In the genomic region with DNA sequence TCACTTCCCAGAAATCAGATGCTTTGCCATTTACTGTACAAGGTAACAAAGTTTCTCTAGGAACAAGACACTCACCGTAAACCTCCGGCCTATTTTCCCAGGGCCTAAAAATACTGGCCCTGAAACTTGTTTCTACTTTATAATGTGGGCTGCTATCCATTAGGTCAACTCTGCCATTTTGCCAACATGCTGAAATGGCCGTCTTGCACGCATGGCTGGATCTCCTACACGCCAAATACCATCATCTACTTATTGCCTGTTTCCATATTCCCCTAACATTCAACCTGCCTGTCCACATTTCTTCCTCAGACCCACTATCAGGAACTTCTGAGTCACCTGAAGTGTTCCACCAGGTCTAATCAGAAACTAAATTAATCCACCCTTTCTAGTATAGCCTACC, we compare ENCODE assay signal across 25 cellular contexts. TPM values are rescaled to one million over a fixed set of nuclear protein-coding genes. Genes with fewer than 3 reads are reported as not detected.
A peak's percentile ranks its signal among the peaks of the same experiment; 100 is the strongest.
DNase-seq lines count a peak whose midpoint lies in the region; ATAC-seq, FAIRE-seq and TF ChIP-seq lines count a peak whose summit lies in the region.
"Had no signal": no experiment of that assay in that cellular context is flagged by ENCODE, and none has a peak within 500 bp of the region (broad histone marks: within the 10 kb centered on the region; RNA-seq: fewer than 3 reads in every experiment).

No MANE protein-coding gene starts in this region.

- no peaks in the 10 kb centered on the region for H3F3A ChIP-seq in GM23338 (replicated peaks; ENCODE audit: low read depth)

- POLR2A ChIA-PET in activated CD4-positive, alpha-beta T cell treated with anti-CD3 and anti-CD28 coated beads for 36 hours (lab: Charles Lee), result no interaction called here
- POLR2A ChIA-PET in activated CD4-positive, alpha-beta T cell treated with anti-CD3 and anti-CD28 coated beads, Interleukin-2, amount 10 ng/mL, durations not matched to agents 7 days and 5 days (lab: Charles Lee), result no interaction called here
- POLR2A ChIA-PET in K562 (lab: Yijun Ruan, JAX), result no interaction called here

- H3K4me3 ChIP-seq in GM23338 (0 out of 2 replicates have a peak overlapping the region, but pooled peaks have one; percentile 9), K562 (no peak overlapping the region)
- H3K4me3 ChIP-seq: dorsolateral prefrontal cortex, gastrocnemius medialis, MG63, tibial artery had no signal

- CTCF ChIA-PET in activated CD4-positive, alpha-beta T cell treated with anti-CD3 and anti-CD28 coated beads for 36 hours (lab: Charles Lee), result no interaction called here
- CTCF ChIA-PET in activated CD4-positive, alpha-beta T cell treated with anti-CD3 and anti-CD28 coated beads, Interleukin-2, amount 10 ng/mL, durations not matched to agents 7 days and 5 days (lab: Charles Lee), result no interaction called here
- CTCF ChIA-PET in K562 (lab: Yijun Ruan, JAX; ENCODE audit: low intra/inter-chr PET ratio), result no interaction called here

- H3K9me3 Mint-ChIP-seq in activated CD4-positive, alpha-beta T cell treated with anti-CD3 and anti-CD28 coated beads for 36 hours (ENCODE audit: low read depth), result no peaks in the 10 kb centered on the region
- no peaks in the 10 kb centered on the region for H3K9me3 Mint-ChIP-seq in activated CD4-positive, alpha-beta T cell treated with anti-CD3 and anti-CD28 coated beads, Interleukin-2, amount 10 ng/mL, durations not matched to agents 7 days and 5 days
- H3K9me3 Mint-ChIP-seq in GM23338 (no peaks in the 10 kb centered on the region), neural crest cell (peaks cover 2% of the 10 kb centered on the region)
- H3K9me3 Mint-ChIP-seq in stimulated activated memory B cell treated with anti-CD40 and anti-IgM and Interleukin-4, amounts not matched to agents 10 μg/mL and 1 μg/mL and 100 μg/mL, for 72 hours, result no peaks in the 10 kb centered on the region

- 0 out of 2 replicates have a peak, but pooled peaks cover 4% of the 10 kb centered on the region for H3K9me3 ChIP-seq in K562 (replicated peaks; ENCODE audit: control insufficient read depth, insufficient read depth, low read depth, low read length)
- H3K9me3 ChIP-seq: gastrocnemius medialis, tibial artery had no signal

- H3K27ac Mint-ChIP-seq in activated CD4-positive, alpha-beta T cell treated with anti-CD3 and anti-CD28 coated beads for 36 hours, result peak overlapping the region; percentile 27
- no peak overlapping the region for H3K27ac Mint-ChIP-seq in activated CD4-positive, alpha-beta T cell treated with anti-CD3 and anti-CD28 coated beads, Interleukin-2, amount 10 ng/mL, durations not matched to agents 7 days and 5 days
- peak overlapping the region; percentile 20; the same call in 1 of the 2 replicates for H3K27ac Mint-ChIP-seq in GM23338
- H3K27ac Mint-ChIP-seq in neural crest cell (ENCODE audit: unreplicated experiment), result no peak overlapping the region
- no peak overlapping the region for H3K27ac Mint-ChIP-seq in stimulated activated memory B cell treated with anti-CD40 and anti-IgM and Interleukin-4, amounts not matched to agents 10 μg/mL and 1 μg/mL and 100 μg/mL, for 72 hours
- H3K27ac Mint-ChIP-seq: B cell, nephron progenitor cell had no signal

- H4K20me1 ChIP-seq in GM23338 (replicated peaks; ENCODE audit: insufficient read depth) (peaks cover 42% of the 10 kb centered on the region), K562 (replicated peaks; ENCODE audit: control insufficient read depth, insufficient read depth, low read length) (no peaks in the 10 kb centered on the region)

- H3K27me3 Mint-ChIP-seq in activated CD4-positive, alpha-beta T cell treated with anti-CD3 and anti-CD28 coated beads for 36 hours, result no peaks in the 10 kb centered on the region
- no peaks in the 10 kb centered on the region for H3K27me3 Mint-ChIP-seq in activated CD4-positive, alpha-beta T cell treated with anti-CD3 and anti-CD28 coated beads, Interleukin-2, amount 10 ng/mL, durations not matched to agents 7 days and 5 days
- H3K27me3 Mint-ChIP-seq in GM23338 (ENCODE audit: insufficient read depth, low read depth, poor library complexity) (peaks cover 10% of the 10 kb centered on the region), neural crest cell (ENCODE audit: low read depth) (no peaks in the 10 kb centered on the region)
- H3K27me3 Mint-ChIP-seq in stimulated activated memory B cell treated with anti-CD40 and anti-IgM and Interleukin-4, amounts not matched to agents 10 μg/mL and 1 μg/mL and 100 μg/mL, for 72 hours, result no peaks in the 10 kb centered on the region
- H3K27me3 Mint-ChIP-seq: B cell had no signal

- no peak for FAIRE-seq in K562 (lab: Jason Lieb, UNC)

- no peak overlapping the region; the same call in 1 of the 2 replicates for H3K4me2 ChIP-seq in GM23338
- peak overlapping the region; percentile 57 for H3K4me2 ChIP-seq in K562 (ENCODE audit: insufficient read depth, low read length)

- H3K36me3 ChIP-seq in GM23338 (ENCODE audit: insufficient read depth) (no peaks in the 10 kb centered on the region; the same call in 1 of the 2 replicates), K562 (ENCODE audit: control insufficient read depth, insufficient read depth, low read length) (peaks cover 66% of the 10 kb centered on the region)

- no peak for DNase-seq in activated CD4-positive, alpha-beta T cell treated with anti-CD3 and anti-CD28 coated beads for 36 hours
- no peak for DNase-seq in activated CD4-positive, alpha-beta T cell treated with anti-CD3 and anti-CD28 coated beads, Interleukin-2, amount 10 ng/mL, durations not matched to agents 7 days and 5 days
- no peak for DNase-seq in GM23338 (ENCODE audit: low spot score)
- no peak for DNase-seq in K562 (ENCODE audit: extremely low read depth in 1 of 4, low spot score in 3 of 4)
- no peak for DNase-seq in neural crest cell (ENCODE audit: low read depth, low spot score)
- no peak for DNase-seq in effector CD8-positive, alpha-beta T cell (lab: John Stamatoyannopoulos, UW)
- DNase-seq: activated effector memory CD4-positive, alpha-beta T cell treated with anti-CD3 and anti-CD28 coated beads, Interleukin-2, amount 50 U/mL, for 16 hours; amygdala; caudate nucleus; dorsolateral prefrontal cortex; gastrocnemius medialis; left cardiac atrium; mesenchymal stem cell; MG63; NCI-H1436 treated with DMSO at 0.1 percent for 48 hours; NCI-H2171; NCI-H526; nephron progenitor cell; tibial artery had no signal

- no peak for TF ChIP-seq POLR2A in K562 (conservative IDR thresholded peaks at IDR 0.05)

- H3K9me1 ChIP-seq in K562 (ENCODE audit: control insufficient read depth, insufficient read depth, low read length), result no peaks in the 10 kb centered on the region

- no peaks in the 10 kb centered on the region for H3K27me3 ChIP-seq in GM23338 (ENCODE audit: insufficient read depth)
- H3K27me3 ChIP-seq in K562 (ENCODE audit: control insufficient read depth in 2 of 2, insufficient read depth in 2 of 2, low read length in 2 of 2), result no peaks in the 10 kb centered on the region
- H3K27me3 ChIP-seq: dorsolateral prefrontal cortex, gastrocnemius medialis, MG63, tibial artery had no signal

- H3K27ac ChIP-seq in GM23338 (ENCODE audit: low read depth) (no peak overlapping the region), K562 (ENCODE audit: extremely low read depth, low read depth, low read length) (peak overlapping the region; percentile 54)
- H3K27ac ChIP-seq: 22Rv1, dorsolateral prefrontal cortex, gastrocnemius medialis, HL-60, tibial artery had no signal

- H3K79me2 ChIP-seq in GM23338 (replicated peaks; ENCODE audit: insufficient read depth) (peaks cover 92% of the 10 kb centered on the region), K562 (ENCODE audit: control insufficient read depth, insufficient read depth, low read length) (peaks cover 96% of the 10 kb centered on the region)

- no peaks in the 10 kb centered on the region for H3K9me2 ChIP-seq in GM23338 (ENCODE audit: insufficient read depth)

- no peak for ATAC-seq in activated CD4-positive, alpha-beta T cell treated with anti-CD3 and anti-CD28 coated beads for 36 hours
- ATAC-seq in GM23338 (no peak), K562 (no peak), HG02678 (IDR thresholded peaks at IDR 0.05; ENCODE audit: unreplicated experiment) (no peak)
- no peak for ATAC-seq in stimulated activated memory B cell treated with anti-CD40 and anti-IgM and Interleukin-4, amounts not matched to agents 10 μg/mL and 1 μg/mL and 100 μg/mL, for 72 hours
- ATAC-seq: gastrocnemius medialis, left cardiac atrium, Right ventricle myocardium inferior had no signal

- no TSS peak for BruUV-seq in K562 (replicated peaks; lab: Mats Ljungman, UMichigan)

- TF ChIP-seq EP300 in K562 (IDR thresholded peaks at IDR 0.05; ENCODE audit: low read length), result no peak; the same call in 1 of the 2 replicates

- in situ Hi-C loops in K562 (cut with MboI), result no loop called here

- TF ChIP-seq RAD21 in K562 (CRISPR knock-in tag; conservative IDR thresholded peaks at IDR 0.05 in 1 of 2, IDR thresholded peaks at IDR 0.05 in 1 of 2), result no peak

- 46% methylated on average over 5 of the region's 5 CpGs for WGBS in K562 (ENCODE audit: insufficient coverage, low coverage, missing lambda C conversion rate)

- H3K4me1 Mint-ChIP-seq in activated CD4-positive, alpha-beta T cell treated with anti-CD3 and anti-CD28 coated beads for 36 hours, result peaks cover 60% of the 10 kb centered on the region
- peaks cover 44% of the 10 kb centered on the region for H3K4me1 Mint-ChIP-seq in activated CD4-positive, alpha-beta T cell treated with anti-CD3 and anti-CD28 coated beads, Interleukin-2, amount 10 ng/mL, durations not matched to agents 7 days and 5 days
- H3K4me1 Mint-ChIP-seq in GM23338 (peaks cover 46% of the 10 kb centered on the region), neural crest cell (peaks cover 47% of the 10 kb centered on the region)
- peaks cover 49% of the 10 kb centered on the region for H3K4me1 Mint-ChIP-seq in stimulated activated memory B cell treated with anti-CD40 and anti-IgM and Interleukin-4, amounts not matched to agents 10 μg/mL and 1 μg/mL and 100 μg/mL, for 72 hours

- peak overlapping the region in 1 of 2 experiments; percentile 21; a peak in 2 of 4 replicates for H3K9ac ChIP-seq in K562 (ENCODE audit: insufficient read depth in 1 of 2, low read depth in 2 of 2, low read length in 2 of 2)

- intact Hi-C loops in activated CD4-positive, alpha-beta T cell treated with anti-CD3 and anti-CD28 coated beads for 36 hours (cut with DNase I, micrococcal nuclease), result loop anchor here (10.0 kb wide), 2 partner anchors 127 to 1213 kb away; partner anchors contain the start of gene ARSB (in 1 of the 2)
- intact Hi-C loops in K562 (cut with micrococcal nuclease), result no loop called here

- H3K4me1 ChIP-seq in GM23338 (ENCODE audit: insufficient read depth), result peaks cover 45% of the 10 kb centered on the region
- H3K4me1 ChIP-seq in K562 (replicated peaks in 1 of 2; ENCODE audit: control insufficient read depth in 2 of 2, insufficient read depth in 2 of 2, low read length in 2 of 2), result peaks cover 15 to 20% of the 10 kb centered on the region in 2 experiments; a peak in 4 of 5 replicates

- H3K36me3 Mint-ChIP-seq in activated CD4-positive, alpha-beta T cell treated with anti-CD3 and anti-CD28 coated beads for 36 hours (ENCODE audit: low read depth), result peaks cover 58% of the 10 kb centered on the region
- H3K36me3 Mint-ChIP-seq in activated CD4-positive, alpha-beta T cell treated with anti-CD3 and anti-CD28 coated beads, Interleukin-2, amount 10 ng/mL, durations not matched to agents 7 days and 5 days (ENCODE audit: low read depth), result peaks cover 44% of the 10 kb centered on the region
- H3K36me3 Mint-ChIP-seq in GM23338 (ENCODE audit: low read depth), result peaks cover 29% of the 10 kb centered on the region
- H3K36me3 Mint-ChIP-seq in neural crest cell (ENCODE audit: low read depth), result peaks cover 27% of the 10 kb centered on the region
- peaks cover 34% of the 10 kb centered on the region for H3K36me3 Mint-ChIP-seq in stimulated activated memory B cell treated with anti-CD40 and anti-IgM and Interleukin-4, amounts not matched to agents 10 μg/mL and 1 μg/mL and 100 μg/mL, for 72 hours

- H3K4me3 Mint-ChIP-seq in activated CD4-positive, alpha-beta T cell treated with anti-CD3 and anti-CD28 coated beads for 36 hours, result no peak overlapping the region
- no peak overlapping the region for H3K4me3 Mint-ChIP-seq in activated CD4-positive, alpha-beta T cell treated with anti-CD3 and anti-CD28 coated beads, Interleukin-2, amount 10 ng/mL, durations not matched to agents 7 days and 5 days
- H3K4me3 Mint-ChIP-seq in GM23338 (no peak overlapping the region; the same call in 2 of the 3 replicates), neural crest cell (peak overlapping the region; percentile 0)
- H3K4me3 Mint-ChIP-seq in stimulated activated memory B cell treated with anti-CD40 and anti-IgM and Interleukin-4, amounts not matched to agents 10 μg/mL and 1 μg/mL and 100 μg/mL, for 72 hours, result no peak overlapping the region
- H3K4me3 Mint-ChIP-seq: B cell, nephron progenitor cell had no signal

- no peak overlapping the region for H2AFZ ChIP-seq in GM23338
- no peak overlapping the region for H2AFZ ChIP-seq in K562 (ENCODE audit: low read depth, low read length)

- no peak for TF ChIP-seq CTCF in GM23338 (conservative IDR thresholded peaks at IDR 0.05; ENCODE audit: low read depth in 2 of 2)
- TF ChIP-seq CTCF in K562 (IDR thresholded peaks at IDR 0.05 in 2 of 3, conservative IDR thresholded peaks at IDR 0.05 in 1 of 3; ENCODE audit: insufficient read depth in 2 of 3, low read depth in 1 of 3, low read length in 3 of 3), result no peak
- no peak for TF ChIP-seq CTCF in neural crest cell (conservative IDR thresholded peaks at IDR 0.05)

RNA-seq across cellular contexts. Expression of gene TBCA, which starts 4.7 kb away (rescaled TPM):
- 100 to 1,000 TPM; 195 to 210 TPM for total RNA-seq in activated CD4-positive, alpha-beta T cell treated with anti-CD3 and anti-CD28 coated beads for 36 hours
- 100 to 1,000 TPM; 163 to 167 TPM for total RNA-seq in activated CD4-positive, alpha-beta T cell treated with anti-CD3 and anti-CD28 coated beads, Interleukin-2, amount 10 ng/mL, durations not matched to agents 7 days and 5 days
- total RNA-seq in GM23338 (2014; rRNA removed; shearing (Covaris generic)), result 117 and 135 TPM in 2 replicates
- polyA plus RNA-seq in GM23338 (2016; fragmentation: Nextera tagmentation; extraction: Ambion mirVana) (814 and 823 TPM in 2 replicates), K562 (2011; rRNA removed) (119 and 164 TPM in 2 replicates), K562 (2014; fragmentation: Illumina TruSeq; extraction: Trizol) (308 and 334 TPM in 2 replicates), K562 (2014; fragmentation: Nextera tagmentation; extraction: Ambion mirVana) (100 to 1,000 TPM; 588 to 661 TPM), K562 (2014; rRNA removed) (596 and 618 TPM in 2 replicates)
- total RNA-seq in K562 (2011; cell fraction: chromatin; rRNA removed; ENCODE audit: low replicate concordance), result 8.1 and 28.0 TPM in 2 replicates
- 11.3 and 12.1 TPM in 2 replicates for total RNA-seq in K562 (2011; cell fraction: nucleolus; rRNA removed)
- 23.6 and 28.9 TPM in 2 replicates for total RNA-seq in K562 (2011; cell fraction: nucleoplasm; rRNA removed)
- total RNA-seq in K562 (2014; rRNA removed) (200 and 293 TPM in 2 replicates), K562 (2014; rRNA removed; fragmentation: Illumina TruSeq; extraction: Trizol) (274 and 305 TPM in 2 replicates), K562 (2015; rRNA removed; fragmentation: Illumina TruSeq; extraction: Trizol) (315 and 336 TPM in 2 replicates), K562 (2021) (267 and 288 TPM in 2 replicates), neural crest cell (286 and 305 TPM in 2 replicates)
- polyA plus RNA-seq in K562 (2011; cell fraction: cytosol; rRNA removed), result 25.0 and 59.7 TPM in 2 replicates
- 26.6 and 38.8 TPM in 2 replicates for polyA plus RNA-seq in K562 (2011; cell fraction: nucleus; rRNA removed)
- 258 and 421 TPM in 2 replicates for polyA plus RNA-seq in K562 (2012)
- 42.7 and 54.8 TPM in 2 replicates for polyA minus RNA-seq in K562 (2011; rRNA and poly(A)+ RNA removed)
- 36.1 and 53.5 TPM in 2 replicates for polyA minus RNA-seq in K562 (2011; cell fraction: cytosol; rRNA and poly(A)+ RNA removed)
- polyA minus RNA-seq in K562 (2011; cell fraction: nucleus; rRNA and poly(A)+ RNA removed), result 7.1 and 16.2 TPM in 2 replicates

Comparison
In these comparisons a context has a peak if more than half of its experiments do, and no peak if none do; other contexts are left out.
1. H3K27ac Mint-ChIP-seq: peak in activated CD4-positive, alpha-beta T cell treated with anti-CD3 and anti-CD28 coated beads for 36 hours (single experiment) and GM23338 (single experiment); none in activated CD4-positive, alpha-beta T cell treated with anti-CD3 and anti-CD28 coated beads, Interleukin-2, amount 10 ng/mL, durations not matched to agents 7 days and 5 days (single experiment), neural crest cell (single experiment) and stimulated activated memory B cell treated with anti-CD40 and anti-IgM and Interleukin-4, amounts not matched to agents 10 μg/mL and 1 μg/mL and 100 μg/mL, for 72 hours (single experiment).